Comparison of ENCODE assay signal across 13 cellular contexts in genomic region chr9:129613520-129614175, GRCh38. TPM values are rescaled to one million over a fixed set of nuclear protein-coding genes. Genes with fewer than 3 reads are reported as not detected.
DNase-seq lines count a peak whose midpoint lies in the region; ATAC-seq and TF ChIP-seq lines count a peak whose summit lies in the region.
"Had no signal": no experiment of that assay in that cellular context is flagged by ENCODE, and none has a peak within 500 bp of the region (broad histone marks: within the 10 kb centered on the region; RNA-seq: fewer than 3 reads in every experiment).

No MANE protein-coding gene starts in this region.

- peak overlapping the region; percentile 88 to 97 (median 92) for H3K27ac Mint-ChIP-seq in brain
- no peak overlapping the region for H3K27ac Mint-ChIP-seq in endodermal cell
- no peak overlapping the region for H3K27ac Mint-ChIP-seq in effector memory CD8-positive, alpha-beta T cell
- H3K27ac Mint-ChIP-seq: natural killer cell had no signal

- H4K20me1 ChIP-seq in SK-N-SH (ENCODE audit: insufficient read depth) = no peaks in the 10 kb centered on the region

- no peak overlapping the region for H3K4ac ChIP-seq in mesenchymal stem cell (ENCODE audit: low read depth in 1 of 2, low read length in 2 of 2)

- H3K79me2 ChIP-seq in SK-N-SH (ENCODE audit: insufficient read depth) = no peaks in the 10 kb centered on the region

- no peak overlapping the region for H2AK5ac ChIP-seq in mesenchymal stem cell (ENCODE audit: low read length, severe bottlenecking)

- POLR2A ChIA-PET in SK-N-SH (lab: Yijun Ruan, JAX) = no interaction called here

- H2BK5ac ChIP-seq in mesenchymal stem cell (ENCODE audit: low read depth, low read length, poor library complexity, severe bottlenecking) = no peak overlapping the region

- no peaks in the 10 kb centered on the region for H3K9me3 ChIP-seq in SK-N-SH
- no peaks in the 10 kb centered on the region for H3K9me3 ChIP-seq in mesenchymal stem cell (ENCODE audit: control insufficient read depth, low read length)
- H3K9me3 ChIP-seq in thoracic aorta = no peaks in the 10 kb centered on the region
- no peaks in the 10 kb centered on the region for H3K9me3 ChIP-seq in endodermal cell (ENCODE audit: control insufficient read depth, low read length)

- H3K4me1 Mint-ChIP-seq in brain = peaks cover 41% of the 10 kb centered on the region
- peaks cover 5% of the 10 kb centered on the region for H3K4me1 Mint-ChIP-seq in endodermal cell
- H3K4me1 Mint-ChIP-seq in effector memory CD8-positive, alpha-beta T cell (ENCODE audit: low read depth in 2 of 2) = peaks cover 18 to 20% of the 10 kb centered on the region in 2 donors

- H2BK12ac ChIP-seq in mesenchymal stem cell (ENCODE audit: low read length in 2 of 2) = peak overlapping the region; percentile 17 to 18

- no peak overlapping the region for H2BK15ac ChIP-seq in mesenchymal stem cell (ENCODE audit: low read depth, poor library complexity, severe bottlenecking)

- H3K9ac ChIP-seq in SK-N-SH (no peak overlapping the region), mesenchymal stem cell (ENCODE audit: low read length) (no peak overlapping the region), endodermal cell (ENCODE audit: extremely low read depth, low read length, poor library complexity, severe bottlenecking) (no peak overlapping the region)

- H2AFZ ChIP-seq in SK-N-SH (ENCODE audit: low read depth) (no peak overlapping the region), mesenchymal stem cell (ENCODE audit: low read depth, low read length) (no peak overlapping the region)

- peak overlapping the region in 4 of 5 experiments; percentile 22 to 61 (median 50) for H3K4me3 Mint-ChIP-seq in brain
- H3K4me3 Mint-ChIP-seq in endodermal cell = no peak overlapping the region
- H3K4me3 Mint-ChIP-seq in effector memory CD8-positive, alpha-beta T cell = no peak overlapping the region
- H3K4me3 Mint-ChIP-seq: natural killer cell had no signal

- peaks cover 0 to 3% (median 0%) of the 10 kb centered on the region in 5 experiments for H3K9me3 Mint-ChIP-seq in brain
- no peaks in the 10 kb centered on the region for H3K9me3 Mint-ChIP-seq in endodermal cell
- no peaks in the 10 kb centered on the region for H3K9me3 Mint-ChIP-seq in effector memory CD8-positive, alpha-beta T cell
- H3K9me3 Mint-ChIP-seq: natural killer cell had no signal

- H2BK120ac ChIP-seq in mesenchymal stem cell (ENCODE audit: low read depth, low read length) = no peak overlapping the region

- no peaks in the 10 kb centered on the region for H3K36me3 ChIP-seq in SK-N-SH (replicated peaks in 1 of 2; ENCODE audit: control insufficient read depth in 1 of 2, insufficient read depth in 2 of 2, low read length in 1 of 2)
- no peaks in the 10 kb centered on the region for H3K36me3 ChIP-seq in mesenchymal stem cell (ENCODE audit: control insufficient read depth in 1 of 2, insufficient read depth in 2 of 2, low read depth in 1 of 2, low read length in 2 of 2)
- no peaks in the 10 kb centered on the region for H3K36me3 ChIP-seq in thoracic aorta
- H3K36me3 ChIP-seq in endodermal cell (ENCODE audit: control insufficient read depth, insufficient read depth, low read length) = no peaks in the 10 kb centered on the region

- H3K9me2 ChIP-seq in SK-N-SH = no peaks in the 10 kb centered on the region

- H3K79me1 ChIP-seq in mesenchymal stem cell (replicated peaks; ENCODE audit: low read length, poor library complexity, severe bottlenecking) = no peaks in the 10 kb centered on the region

- H3K36me3 Mint-ChIP-seq in brain (no peaks in the 10 kb centered on the region), endodermal cell (ENCODE audit: low read depth) (no peaks in the 10 kb centered on the region)
- peaks cover 18% of the 10 kb centered on the region for H3K36me3 Mint-ChIP-seq in effector memory CD8-positive, alpha-beta T cell (ENCODE audit: insufficient read depth)
- H3K36me3 Mint-ChIP-seq: natural killer cell had no signal

- DNase-seq in SK-N-SH = peak; percentile 75
- DNase-seq in mesenchymal stem cell = no peak
- DNase-seq in thoracic aorta (ENCODE audit: low spot score) = no peak
- no peak for DNase-seq in endodermal cell
- DNase-seq in effector memory CD8-positive, alpha-beta T cell = no peak
- DNase-seq in KG1 (lab: John Stamatoyannopoulos, UW) = no peak
- DNase-seq: natural killer cell; NCI-H1930; stimulated activated naive CD4-positive, alpha-beta T cell treated with Interleukin-2 at 50 U/mL for 16 hours; T-helper 9 cell had no signal

- TF ChIP-seq RAD21 in SK-N-SH (IDR thresholded peaks at IDR 0.05; ENCODE audit: low read length) = no peak

- peak overlapping the region; percentile 29 for H4K8ac ChIP-seq in mesenchymal stem cell (ENCODE audit: low read length)

- H3K14ac ChIP-seq in mesenchymal stem cell (ENCODE audit: low read length in 2 of 2) = no peak overlapping the region

- TF ChIP-seq CTCF in SK-N-SH (IDR thresholded peaks at IDR 0.05) (no peak), brain (conservative IDR thresholded peaks at IDR 0.05) (no peak), thoracic aorta (IDR thresholded peaks at IDR 0.05) (no peak), endodermal cell (conservative IDR thresholded peaks at IDR 0.05) (no peak)

- peaks cover 4 to 16% of the 10 kb centered on the region in 2 experiments; a peak in 2 of 4 replicates for H3K4me1 ChIP-seq in SK-N-SH (ENCODE audit: control insufficient read depth in 1 of 2, insufficient read depth in 2 of 2, low read depth in 1 of 2, low read length in 1 of 2)
- peaks cover 29% of the 10 kb centered on the region for H3K4me1 ChIP-seq in mesenchymal stem cell (ENCODE audit: control insufficient read depth, insufficient read depth, low read depth, low read length)
- peaks cover 13 to 45% of the 10 kb centered on the region in 2 donors for H3K4me1 ChIP-seq in thoracic aorta (ENCODE audit: control insufficient read depth in 1 of 2, low read depth in 2 of 2)
- no peaks in the 10 kb centered on the region for H3K4me1 ChIP-seq in endodermal cell (ENCODE audit: control insufficient read depth, insufficient read depth, low read length)

- no peak overlapping the region for H3K23ac ChIP-seq in mesenchymal stem cell (ENCODE audit: low read length in 2 of 2)

- H3K4me3 ChIP-seq in SK-N-SH (ENCODE audit: low read depth in 2 of 2, low read length in 1 of 2) = no peak overlapping the region
- no peak overlapping the region for H3K4me3 ChIP-seq in mesenchymal stem cell (ENCODE audit: insufficient read depth in 1 of 2, low read depth in 1 of 2, low read length in 2 of 2)
- H3K4me3 ChIP-seq in thoracic aorta = no peak overlapping the region
- no peak overlapping the region for H3K4me3 ChIP-seq in endodermal cell (ENCODE audit: low read length)

- H3K27ac ChIP-seq in SK-N-SH (ENCODE audit: low read depth in 2 of 2, low read length in 1 of 2) = no peak overlapping the region
- H3K27ac ChIP-seq in mesenchymal stem cell (ENCODE audit: low read length, poor library complexity, severe bottlenecking) = no peak overlapping the region
- H3K27ac ChIP-seq in thoracic aorta = peak overlapping the region; percentile 71 to 76
- no peak overlapping the region for H3K27ac ChIP-seq in endodermal cell (ENCODE audit: low read depth, low read length)

- H3F3A ChIP-seq in SK-N-SH (replicated peaks; ENCODE audit: insufficient read depth) = no peaks in the 10 kb centered on the region

- H3K27me3 ChIP-seq in SK-N-SH (ENCODE audit: insufficient read depth) = no peaks in the 10 kb centered on the region
- peaks cover 0 to 8% of the 10 kb centered on the region in 2 experiments for H3K27me3 ChIP-seq in mesenchymal stem cell (ENCODE audit: control insufficient read depth in 1 of 2, insufficient read depth in 1 of 2, low read length in 2 of 2)
- no peaks in the 10 kb centered on the region for H3K27me3 ChIP-seq in thoracic aorta (replicated peaks; ENCODE audit: insufficient read depth)
- H3K27me3 ChIP-seq in endodermal cell (ENCODE audit: control insufficient read depth, insufficient read depth, low read length, poor library complexity, severe bottlenecking) = no peaks in the 10 kb centered on the region

- CTCF ChIA-PET in SK-N-SH (lab: Yijun Ruan, JAX) = interaction anchor here (0.9 to 15.6 kb wide), 10 partner anchors 9 to 482 kb away, joined by 3 to 235 read pairs (median 4); partner anchors contain the start of genes C9orf50 and IER5L

- H3K18ac ChIP-seq in mesenchymal stem cell (ENCODE audit: low read depth in 1 of 2, low read length in 2 of 2) = no peak overlapping the region

- no peak for TF ChIP-seq EP300 in SK-N-SH (IDR thresholded peaks at IDR 0.05; ENCODE audit: borderline replicate concordance in 1 of 2, low read depth in 1 of 2, low read length in 1 of 2)

- H3K27me3 Mint-ChIP-seq in brain = peaks cover 4% of the 10 kb centered on the region
- peaks cover 18% of the 10 kb centered on the region for H3K27me3 Mint-ChIP-seq in endodermal cell (ENCODE audit: insufficient read depth)
- peaks cover 3 to 16% of the 10 kb centered on the region in 2 donors for H3K27me3 Mint-ChIP-seq in effector memory CD8-positive, alpha-beta T cell

- WGBS in SK-N-SH (ENCODE audit: low lambda C conversion rate) = 82% methylated on average over 12 of the region's 19 CpGs
- WGBS in mesenchymal stem cell = 78% methylated on average over 19 of the region's 19 CpGs
- 56 to 84% methylated on average over 6 to 19 of the region's 19 CpGs for WGBS in endodermal cell (ENCODE audit: insufficient coverage in 1 of 2, insufficient read length in 1 of 2), 2 experiments

- no peak overlapping the region for H3K4me2 ChIP-seq in SK-N-SH
- no peak overlapping the region for H3K4me2 ChIP-seq in mesenchymal stem cell (ENCODE audit: low read length, poor library complexity, severe bottlenecking)

- ATAC-seq in SK-N-SH treated with all-trans-retinoic acid at 6 μM for 48 hours (no peak), thoracic aorta (ENCODE audit: insufficient number of reproducible peaks, low FRiP score, low read depth) (no peak)
- no peak for ATAC-seq in effector memory CD8-positive, alpha-beta T cell (replicated peaks)
- ATAC-seq: natural killer cell had no signal

- peak overlapping the region; percentile 53 for H4K91ac ChIP-seq in mesenchymal stem cell (ENCODE audit: low read length)

RNA-seq across cellular contexts. Expression of gene C9orf50, which starts 7.3 kb away (rescaled TPM):
- 0.24 and 0.30 TPM in 2 replicates for polyA plus RNA-seq in SK-N-SH (2012; rRNA removed)
- polyA plus RNA-seq in SK-N-SH (2012; cell fraction: cytosol; rRNA removed) = 0.17 and 0.34 TPM in 2 replicates
- polyA plus RNA-seq in SK-N-SH (2012; cell fraction: nucleus; rRNA removed) = 1.0 and 1.2 TPM in 2 replicates
- 3.5 TPM for polyA plus RNA-seq in brain (ENCODE audit: insufficient read depth, low read depth, low replicate concordance)
- polyA plus RNA-seq in mesenchymal stem cell (2013, experiment 1 of 2) = 0.03 TPM
- polyA plus RNA-seq in mesenchymal stem cell (2013, experiment 2 of 2) = 0.04 TPM
- not detected for total RNA-seq in thoracic aorta
- not detected for total RNA-seq in endodermal cell
- polyA plus RNA-seq in endodermal cell (2013, experiment 1 of 2) = not detected
- not detected for polyA plus RNA-seq in endodermal cell (2013, experiment 2 of 2)
- total RNA-seq: natural killer cell had no signal

RNA-seq across cellular contexts. Expression of gene NTMT1, which starts 12.3 kb away (rescaled TPM):
- polyA plus RNA-seq in SK-N-SH (2012; rRNA removed) (75.0 and 78.3 TPM in 2 replicates), brain (ENCODE audit: insufficient read depth, low read depth, low replicate concordance) (118 TPM)
- polyA plus RNA-seq in SK-N-SH (2012; cell fraction: cytosol; rRNA removed) = 44.3 and 62.6 TPM in 2 replicates
- 44.8 and 47.5 TPM in 2 replicates for polyA plus RNA-seq in SK-N-SH (2012; cell fraction: nucleus; rRNA removed)
- polyA plus RNA-seq in mesenchymal stem cell (2013, experiment 1 of 2) = 38.5 TPM
- 39.6 TPM for polyA plus RNA-seq in mesenchymal stem cell (2013, experiment 2 of 2)
- total RNA-seq in thoracic aorta (10 to 100 TPM; 16.9 to 27.2 TPM), endodermal cell (10 to 100 TPM; 39.6 to 49.1 TPM)
- polyA plus RNA-seq in endodermal cell (2013, experiment 1 of 2) = 40.4 TPM
- 40.9 TPM for polyA plus RNA-seq in endodermal cell (2013, experiment 2 of 2)

RNA-seq across cellular contexts. Expression of gene ASB6, which starts 28.3 kb away (rescaled TPM):
- polyA plus RNA-seq in SK-N-SH (2012; rRNA removed) (35.9 and 37.5 TPM in 2 replicates), brain (ENCODE audit: insufficient read depth, low read depth, low replicate concordance) (29.1 TPM)
- 14.2 and 23.9 TPM in 2 replicates for polyA plus RNA-seq in SK-N-SH (2012; cell fraction: cytosol; rRNA removed)
- polyA plus RNA-seq in SK-N-SH (2012; cell fraction: nucleus; rRNA removed) = 89.7 and 96.2 TPM in 2 replicates
- polyA plus RNA-seq in mesenchymal stem cell (2013, experiment 1 of 2) = 11.6 TPM
- 11.6 TPM for polyA plus RNA-seq in mesenchymal stem cell (2013, experiment 2 of 2)
- total RNA-seq in thoracic aorta (10 to 100 TPM; 23.0 to 31.0 TPM), endodermal cell (10 to 100 TPM; 19.8 to 20.2 TPM)
- polyA plus RNA-seq in endodermal cell (2013, experiment 1 of 2) = 17.7 TPM
- 14.9 TPM for polyA plus RNA-seq in endodermal cell (2013, experiment 2 of 2)

RNA-seq across cellular contexts. Expression of gene PRRX2, which starts 51.8 kb away (rescaled TPM):
- 0.83 and 0.84 TPM in 2 replicates for polyA plus RNA-seq in SK-N-SH (2012; rRNA removed)
- 0.51 and 1.2 TPM in 2 replicates for polyA plus RNA-seq in SK-N-SH (2012; cell fraction: cytosol; rRNA removed)
- polyA plus RNA-seq in SK-N-SH (2012; cell fraction: nucleus; rRNA removed) = 0.37 and 0.70 TPM in 2 replicates
- 0.51 TPM for polyA plus RNA-seq in brain (ENCODE audit: insufficient read depth, low read depth, low replicate concordance)
- 19.5 TPM for polyA plus RNA-seq in mesenchymal stem cell (2013, experiment 1 of 2)
- 20.1 TPM for polyA plus RNA-seq in mesenchymal stem cell (2013, experiment 2 of 2)
- total RNA-seq in thoracic aorta = 10 to 100 TPM; 42.0 to 66.1 TPM
- total RNA-seq in endodermal cell = 1 to 10 TPM; 1.0 to 3.8 TPM
- polyA plus RNA-seq in endodermal cell (2013, experiment 1 of 2) = 5.4 TPM
- polyA plus RNA-seq in endodermal cell (2013, experiment 2 of 2) = 6.0 TPM
- total RNA-seq: astrocyte, natural killer cell had no signal

Comparison
In these comparisons a context has a peak if more than half of its experiments do, and no peak if none do; other contexts are left out.
1. H3K27ac ChIP-seq: peak in thoracic aorta (2 of 2); none in SK-N-SH (0 of 2), mesenchymal stem cell (single experiment) and endodermal cell (single experiment).
2. H3K27ac Mint-ChIP-seq: peak in brain (5 of 5); none in endodermal cell (single experiment) and effector memory CD8-positive, alpha-beta T cell (0 of 2).
3. H3K4me3 Mint-ChIP-seq: peak in brain (4 of 5); none in endodermal cell (single experiment) and effector memory CD8-positive, alpha-beta T cell (0 of 2).